8 cellular contexts compared by ENCODE assay signal in genomic region chr5:73796164-73797141, GRCh38.
A peak's percentile ranks its signal among the peaks of the same experiment; 100 is the strongest.
DNase-seq lines count a peak whose midpoint lies in the region; ATAC-seq and TF ChIP-seq lines count a peak whose summit lies in the region.

No MANE protein-coding gene starts in this region.

- no peak for TF ChIP-seq CTCF in gastrocnemius medialis (IDR thresholded peaks at IDR 0.05 in 4 of 5, conservative IDR thresholded peaks at IDR 0.05 in 1 of 5)

- TF ChIP-seq POLR2A in gastrocnemius medialis (IDR thresholded peaks at IDR 0.05), result no peak

- H3K27me3 ChIP-seq in gastrocnemius medialis, result no peaks in the 10 kb centered on the region

- H3K36me3 ChIP-seq in gastrocnemius medialis, result no peaks in the 10 kb centered on the region

- DNase-seq in EH (ENCODE audit: low read depth) (peak; percentile 97), NOMO-1 treated with dmso at 0.1 percent for 144 hours (lab: John Stamatoyannopoulos, UW; ENCODE audit: unreplicated experiment) (peak; percentile 39), fibroblast of peridontal ligament (ENCODE audit: extremely low read depth) (peak; percentile 91), gastrocnemius medialis (no peak)
- no peak for DNase-seq in activated CD8-positive, alpha-beta memory T cell treated with anti-CD3 and anti-CD28 coated beads for 24 hours

- intact Hi-C loops in gastrocnemius medialis (cut with DNase I; ENCODE audit: low total_unique reads), result no loop called here

- no peak overlapping the region for H3K4me3 ChIP-seq in gastrocnemius medialis

- H3K27ac ChIP-seq in gastrocnemius medialis, result peak overlapping the region in 1 of 4 donors; percentile 11

- peaks cover 0 to 5% of the 10 kb centered on the region in 2 donors for H3K4me1 ChIP-seq in gastrocnemius medialis

- ATAC-seq in GM21717 (IDR thresholded peaks at IDR 0.05; ENCODE audit: unreplicated experiment) (peak; percentile 52), gastrocnemius medialis (peak; percentile 27 to 40), GM18519 (IDR thresholded peaks at IDR 0.05; ENCODE audit: low FRiP score, unreplicated experiment) (no peak), GM21576 (IDR thresholded peaks at IDR 0.05; ENCODE audit: unreplicated experiment) (no peak)

- in situ Hi-C loops in gastrocnemius medialis (cut with MboI; ENCODE audit: low sequenced_read_pairs in 4 of 4), result no loop called here

- no peaks in the 10 kb centered on the region for H3K9me3 ChIP-seq in gastrocnemius medialis

Comparison
In these comparisons a context has a peak if more than half of its experiments do, and no peak if none do; other contexts are left out.
1. DNase-seq: peak in EH (single experiment), NOMO-1 treated with dmso at 0.1 percent for 144 hours (single experiment) and fibroblast of peridontal ligament (single experiment); none in gastrocnemius medialis (0 of 2) and activated CD8-positive, alpha-beta memory T cell treated with anti-CD3 and anti-CD28 coated beads for 24 hours (single experiment).
2. ATAC-seq: peak in GM21717 (single experiment) and gastrocnemius medialis (2 of 2); none in GM18519 (single experiment) and GM21576 (single experiment).